In the genomic region with DNA sequence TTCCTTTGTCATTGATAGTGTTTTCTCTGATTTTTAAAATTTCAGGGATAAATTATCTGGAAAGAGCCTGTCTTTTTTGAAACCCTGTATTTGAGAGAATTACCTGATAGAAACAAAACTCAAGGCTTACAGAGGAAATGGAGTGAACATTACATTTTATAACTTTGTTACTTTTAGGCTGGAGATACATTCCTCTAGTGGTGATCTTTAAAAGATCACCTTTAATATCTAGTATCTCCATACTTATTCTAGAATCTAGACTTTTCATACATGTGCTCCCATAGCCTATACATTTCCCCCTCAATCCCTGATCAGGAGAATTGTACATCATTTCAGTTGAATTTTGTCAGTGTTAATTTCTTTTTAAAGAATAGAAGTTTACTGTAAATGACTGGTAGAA, we compare ENCODE assay signal across 22 cellular contexts. TPM values are rescaled to one million over a fixed set of nuclear protein-coding genes. Genes with fewer than 3 reads are reported as not detected.
DNase-seq lines count a peak whose midpoint lies in the region; TF ChIP-seq lines count a peak whose summit lies in the region.
"Had no signal": no experiment of that assay in that cellular context is flagged by ENCODE, and none has a peak within 500 bp of the region (broad histone marks: within the 10 kb centered on the region; RNA-seq: fewer than 3 reads in every experiment).

No MANE protein-coding gene starts in this region.

- H3K79me2 ChIP-seq in PC-9 (ENCODE audit: low read depth) = peaks cover 86% of the 10 kb centered on the region
- peaks cover 89% of the 10 kb centered on the region for H3K79me2 ChIP-seq in osteoblast (ENCODE audit: insufficient read depth, low read length)

- no peaks in the 10 kb centered on the region; the same call in 1 of the 2 replicates for H3K9me2 ChIP-seq in PC-9 (ENCODE audit: insufficient read depth)

- intact Hi-C loops in PC-9 (cut with micrococcal nuclease; ENCODE audit: unreplicated experiment) = loop anchor here (2.0 to 10.0 kb wide), 6 partner anchors 33 to 407 kb away; a partner anchor contains a TSS
- intact Hi-C loops in cardiac septum (cut with DNase I) = no loop called here

- H3K4me1 ChIP-seq in PC-9 (replicated peaks; ENCODE audit: insufficient read depth) = peaks cover 45% of the 10 kb centered on the region
- H3K4me1 ChIP-seq in osteoblast (ENCODE audit: insufficient read depth, low read length) = peaks cover 23% of the 10 kb centered on the region
- H3K4me1 ChIP-seq in suprapubic skin = peaks cover 20% of the 10 kb centered on the region

- no peak for DNase-seq in AG04450 (ENCODE audit: low read depth, low spot score)
- DNase-seq in PC-9 = no peak
- DNase-seq in epithelial cell of esophagus (ENCODE audit: low read depth) = no peak
- DNase-seq in osteoblast (ENCODE audit: insufficient read length, low spot score, missing footprints) = no peak
- DNase-seq in suprapubic skin (ENCODE audit: low spot score in 2 of 2) = no peak
- no peak for DNase-seq in activated CD4-positive, alpha-beta memory T cell treated with anti-CD3 and anti-CD28 coated beads, Interleukin-2, amount 10 ng/mL, durations not matched to agents 7 days and 5 days
- no peak for DNase-seq in AG08395 (ENCODE audit: low spot score)
- no peak for DNase-seq in cardiac septum (ENCODE audit: low spot score)
- DNase-seq: activated CD4-positive, alpha-beta T cell treated with anti-CD3 and anti-CD28 coated beads for 48 hours; activated effector memory CD4-positive, alpha-beta T cell treated with Interleukin-2 at 50 U/mL for 16 hours; activated naive CD8-positive, alpha-beta T cell treated with anti-CD3 and anti-CD28 coated beads, Interleukin-2, amount 50 U/mL, for 24 hours; CD4-positive, alpha-beta T cell; DMS79; naive B cell; NCI-H1105; NCI-H2081 treated with DMSO at 0.1 percent for 48 hours; NCI-H510A; small intestine; stimulated activated CD4-positive, alpha-beta T cell treated with anti-CD3 and anti-CD28 coated beads, Interleukin-4, amount 100 ng/mL, for 1 hour; T-cell had no signal

- no peaks in the 10 kb centered on the region for H3K9me3 Mint-ChIP-seq in activated CD4-positive, alpha-beta memory T cell treated with anti-CD3 and anti-CD28 coated beads, Interleukin-2, amount 10 ng/mL, durations not matched to agents 7 days and 5 days
- H3K9me3 Mint-ChIP-seq: activated naive CD8-positive, alpha-beta T cell treated with anti-CD3 and anti-CD28 coated beads, Interleukin-2, amount 50 U/mL, for 24 hours; CD4-positive, alpha-beta T cell; naive B cell had no signal

- POLR2A ChIA-PET in AG04450 (lab: Yijun Ruan, JAX) (no interaction called here), PC-9 (lab: Charles Lee; ENCODE audit: unreplicated experiment) (interaction anchor here (0.7 kb wide), 2 partner anchors 27 to 111 kb away, joined by 4 read pairs; no protein-coding TSS in a partner anchor)
- POLR2A ChIA-PET in activated CD4-positive, alpha-beta memory T cell treated with anti-CD3 and anti-CD28 coated beads, Interleukin-2, amount 10 ng/mL, durations not matched to agents 7 days and 5 days (lab: Charles Lee) = no interaction called here

- TF ChIP-seq CTCF in AG04450 (IDR thresholded peaks at IDR 0.05; ENCODE audit: low read depth, low read length) (peak; percentile 15; the same call in 1 of the 2 replicates), PC-9 (conservative IDR thresholded peaks at IDR 0.05) (no peak), epithelial cell of esophagus (IDR thresholded peaks at IDR 0.05; ENCODE audit: insufficient read depth, low read depth, low read length, missing control alignments) (peak; percentile 4), osteoblast (IDR thresholded peaks at IDR 0.05; ENCODE audit: extremely low read depth, low read depth, low read length) (no peak), suprapubic skin (IDR thresholded peaks at IDR 0.05) (no peak)

- H3K27me3 Mint-ChIP-seq in activated CD4-positive, alpha-beta memory T cell treated with anti-CD3 and anti-CD28 coated beads, Interleukin-2, amount 10 ng/mL, durations not matched to agents 7 days and 5 days = no peaks in the 10 kb centered on the region
- H3K27me3 Mint-ChIP-seq: activated naive CD8-positive, alpha-beta T cell treated with anti-CD3 and anti-CD28 coated beads, Interleukin-2, amount 50 U/mL, for 24 hours; CD4-positive, alpha-beta T cell; T-cell had no signal

- TF ChIP-seq EP300 in suprapubic skin (IDR thresholded peaks at IDR 0.05) = no peak

- no peak overlapping the region for H3K4me3 Mint-ChIP-seq in activated CD4-positive, alpha-beta memory T cell treated with anti-CD3 and anti-CD28 coated beads, Interleukin-2, amount 10 ng/mL, durations not matched to agents 7 days and 5 days
- H3K4me3 Mint-ChIP-seq: activated naive CD8-positive, alpha-beta T cell treated with anti-CD3 and anti-CD28 coated beads, Interleukin-2, amount 50 U/mL, for 24 hours; CD4-positive, alpha-beta T cell; naive B cell; T-cell had no signal

- H3K36me3 Mint-ChIP-seq in activated CD4-positive, alpha-beta memory T cell treated with anti-CD3 and anti-CD28 coated beads, Interleukin-2, amount 10 ng/mL, durations not matched to agents 7 days and 5 days (ENCODE audit: low read depth) = no peaks in the 10 kb centered on the region
- H3K36me3 Mint-ChIP-seq: naive B cell, T-cell had no signal

- H3F3A ChIP-seq in PC-9 (ENCODE audit: insufficient read depth, low read depth) = peaks cover 39% of the 10 kb centered on the region

- no peak overlapping the region for H2AFZ ChIP-seq in PC-9
- H2AFZ ChIP-seq in osteoblast (ENCODE audit: low read length) = no peak overlapping the region

- no peaks in the 10 kb centered on the region for H3K27me3 ChIP-seq in AG04450 (ENCODE audit: control insufficient read depth, insufficient read depth, low read length)
- H3K27me3 ChIP-seq in PC-9 (ENCODE audit: insufficient read depth, low read depth) = no peaks in the 10 kb centered on the region
- H3K27me3 ChIP-seq in osteoblast (ENCODE audit: insufficient read depth, low read length) = no peaks in the 10 kb centered on the region
- no peaks in the 10 kb centered on the region for H3K27me3 ChIP-seq in suprapubic skin
- H3K27me3 ChIP-seq: esophagus muscularis mucosa had no signal

- H3K27ac ChIP-seq in AG04450 (ENCODE audit: low read depth, low read length) = no peak overlapping the region
- peak overlapping the region; percentile 90 for H3K27ac ChIP-seq in PC-9
- peak overlapping the region; percentile 92 for H3K27ac ChIP-seq in osteoblast (ENCODE audit: low read depth, low read length)
- no peak overlapping the region for H3K27ac ChIP-seq in suprapubic skin
- H3K27ac ChIP-seq: esophagus muscularis mucosa, KMS-11 had no signal

- H4K20me1 ChIP-seq in PC-9 (ENCODE audit: insufficient read depth) (no peaks in the 10 kb centered on the region), osteoblast (ENCODE audit: insufficient read depth, low read length) (no peaks in the 10 kb centered on the region)

- H3K4me1 Mint-ChIP-seq in activated CD4-positive, alpha-beta memory T cell treated with anti-CD3 and anti-CD28 coated beads, Interleukin-2, amount 10 ng/mL, durations not matched to agents 7 days and 5 days = no peaks in the 10 kb centered on the region
- H3K4me1 Mint-ChIP-seq: activated naive CD8-positive, alpha-beta T cell treated with anti-CD3 and anti-CD28 coated beads, Interleukin-2, amount 50 U/mL, for 24 hours; naive B cell; T-cell had no signal

- H3K4me2 ChIP-seq in PC-9 (peak overlapping the region; percentile 62), osteoblast (ENCODE audit: insufficient read depth, low read length) (peak overlapping the region; percentile 72)
- H3K4me2 ChIP-seq: KMS-11 had no signal

- no peak overlapping the region for H3K4me3 ChIP-seq in AG04450 (ENCODE audit: low read depth, low read length)
- peak overlapping the region; percentile 9; the same call in 1 of the 2 replicates for H3K4me3 ChIP-seq in PC-9
- no peak overlapping the region for H3K4me3 ChIP-seq in epithelial cell of esophagus (ENCODE audit: low read length)
- no peak overlapping the region for H3K4me3 ChIP-seq in osteoblast (ENCODE audit: insufficient read depth, low read length)
- H3K4me3 ChIP-seq in suprapubic skin = no peak overlapping the region
- H3K4me3 ChIP-seq: esophagus muscularis mucosa had no signal

- H3K9me3 ChIP-seq in AG04450 (ENCODE audit: control insufficient read depth, insufficient read depth, low read length) (no peaks in the 10 kb centered on the region), PC-9 (ENCODE audit: insufficient read depth, low read depth) (no peaks in the 10 kb centered on the region; the same call in 1 of the 2 replicates), osteoblast (ENCODE audit: low read depth, low read length) (no peaks in the 10 kb centered on the region), suprapubic skin (no peaks in the 10 kb centered on the region)
- H3K9me3 ChIP-seq: esophagus muscularis mucosa had no signal

- no peak for TF ChIP-seq POLR2A in suprapubic skin (IDR thresholded peaks at IDR 0.05)

- H3K36me3 ChIP-seq in PC-9 (ENCODE audit: low read depth) (peaks cover 11% of the 10 kb centered on the region), osteoblast (ENCODE audit: insufficient read depth, low read length) (no peaks in the 10 kb centered on the region), suprapubic skin (no peaks in the 10 kb centered on the region)
- H3K36me3 ChIP-seq: esophagus muscularis mucosa had no signal

- no peak overlapping the region for H3K27ac Mint-ChIP-seq in activated CD4-positive, alpha-beta memory T cell treated with anti-CD3 and anti-CD28 coated beads, Interleukin-2, amount 10 ng/mL, durations not matched to agents 7 days and 5 days
- H3K27ac Mint-ChIP-seq: activated naive CD8-positive, alpha-beta T cell treated with anti-CD3 and anti-CD28 coated beads, Interleukin-2, amount 50 U/mL, for 24 hours; CD4-positive, alpha-beta T cell; naive B cell; T-cell had no signal

- CTCF ChIA-PET in AG04450 (lab: Charles Lee) (no interaction called here), PC-9 (lab: Charles Lee) (no interaction called here)
- CTCF ChIA-PET in activated CD4-positive, alpha-beta memory T cell treated with anti-CD3 and anti-CD28 coated beads, Interleukin-2, amount 10 ng/mL, durations not matched to agents 7 days and 5 days (lab: Charles Lee) = no interaction called here

- TSS peak; percentile 43 for BruUV-seq in PC-9 (replicated peaks; lab: Mats Ljungman, UMichigan)

RNA-seq across cellular contexts. Expression of a gene that starts 33.6 kb away (rescaled TPM):
- polyA plus RNA-seq in AG04450 (2011; rRNA removed) = 17.8 and 21.4 TPM in 2 replicates
- polyA minus RNA-seq in AG04450 (2011; rRNA and poly(A)+ RNA removed) = 40.1 and 43.2 TPM in 2 replicates
- total RNA-seq in PC-9 (2021) = 47.8 and 54.1 TPM in 2 replicates
- 59.4 and 61.3 TPM in 2 replicates for total RNA-seq in osteoblast
- total RNA-seq in suprapubic skin = 10 to 100 TPM; 31.8 to 48.3 (median 37.8) TPM
- total RNA-seq in activated CD4-positive, alpha-beta memory T cell treated with anti-CD3 and anti-CD28 coated beads, Interleukin-2, amount 10 ng/mL, durations not matched to agents 7 days and 5 days = not detected
- total RNA-seq in cardiac septum = 45.8 TPM

Comparison
In these comparisons a context has a peak if more than half of its experiments do, and no peak if none do; other contexts are left out.
1. H3K27ac ChIP-seq: peak in PC-9 (single experiment) and osteoblast (single experiment); none in AG04450 (single experiment) and suprapubic skin (single experiment).
2. CTCF ChIP-seq: peak in AG04450 (single experiment) and epithelial cell of esophagus (single experiment); none in PC-9 (single experiment), osteoblast (single experiment) and suprapubic skin (0 of 2).
3. RNA of a gene that starts 33.6 kb away (total RNA-seq): 59.4 to 61.3 TPM in osteoblast, 47.8 to 54.1 TPM in PC-9, 45.8 TPM in cardiac septum (single experiment) and 31.8 to 48.3 TPM in suprapubic skin; not detected in activated CD4-positive, alpha-beta memory T cell treated with anti-CD3 and anti-CD28 coated beads, Interleukin-2, amount 10 ng/mL, durations not matched to agents 7 days and 5 days; every median in the first group is over 10 times any median in the second.